ENCODE assay signal across 22 cellular contexts in genomic region chr6:126072172-126072571, GRCh38.
DNase-seq lines count a peak whose midpoint lies in the region; ATAC-seq, FAIRE-seq and TF ChIP-seq lines count a peak whose summit lies in the region.
"Had no signal": no experiment of that assay in that cellular context is flagged by ENCODE, and none has a peak within 500 bp of the region (broad histone marks: within the 10 kb centered on the region; RNA-seq: fewer than 3 reads in every experiment).

No MANE protein-coding gene starts in this region.

- no peak for TF ChIP-seq POLR2A in K562 (conservative IDR thresholded peaks at IDR 0.05)

- DNase-seq in SK-MEL-5 (ENCODE audit: low read depth, low spot score) (peak; percentile 33), K562 (ENCODE audit: extremely low read depth in 1 of 4, low spot score in 3 of 4) (no peak), foreskin melanocyte (peak; percentile 39), retinal pigment epithelial cell (ENCODE audit: low read depth) (peak; percentile 48), NCI-H1436 treated with DMSO at 0.1 percent for 48 hours (lab: John Stamatoyannopoulos, UW) (no peak), NCI-H1417 treated with DMSO at 0.1 percent for 48 hours (lab: John Stamatoyannopoulos, UW) (no peak)
- DNase-seq in stimulated activated CD4-positive, alpha-beta T cell treated with anti-CD3 and anti-CD28 coated beads, Interleukin-2, amount 100 ng/mL, for 48 hours = no peak
- DNase-seq: 8988T; ACHN; AML-193; BE2C; CD4-positive, alpha-beta T cell; CD8-positive, alpha-beta memory T cell; DMS53; DMS79 treated with DMSO at 0.1 percent for 48 hours; GF-D8; H7; HCEC 1CT had no signal

- ATAC-seq in K562 = no peak
- ATAC-seq: A549 had no signal

- H3K79me2 ChIP-seq in K562 (ENCODE audit: control insufficient read depth, insufficient read depth, low read length) = no peaks in the 10 kb centered on the region; the same call in 2 of the 3 replicates

- FAIRE-seq in K562 (lab: Jason Lieb, UNC) = no peak
- FAIRE-seq: A549, GM12891, H1 had no signal

- POLR2A ChIA-PET in K562 (lab: Yijun Ruan, JAX) = interaction anchor here (0.8 kb wide), 1 partner anchor 16 kb away, joined by 3 read pairs; no protein-coding TSS in a partner anchor

- no peak overlapping the region for H2AFZ ChIP-seq in K562 (ENCODE audit: low read depth, low read length)

- no peak for TF ChIP-seq RAD21 in K562 (CRISPR knock-in tag; conservative IDR thresholded peaks at IDR 0.05 in 1 of 2, IDR thresholded peaks at IDR 0.05 in 1 of 2)

- intact Hi-C loops in K562 (cut with micrococcal nuclease) = no loop called here

- H3K4me1 ChIP-seq in K562 (replicated peaks in 1 of 2; ENCODE audit: control insufficient read depth in 2 of 2, insufficient read depth in 2 of 2, low read length in 2 of 2) = peaks cover 0 to 29% of the 10 kb centered on the region in 2 experiments; a peak in 4 of 5 replicates

- CTCF ChIA-PET in K562 (lab: Yijun Ruan, JAX; ENCODE audit: low intra/inter-chr PET ratio) = no interaction called here

- no TSS peak for BruUV-seq in K562 (replicated peaks; lab: Mats Ljungman, UMichigan)

- TF ChIP-seq EP300 in K562 (IDR thresholded peaks at IDR 0.05; ENCODE audit: low read length) = no peak

- H3K27me3 ChIP-seq in K562 (ENCODE audit: control insufficient read depth in 2 of 2, insufficient read depth in 2 of 2, low read length in 2 of 2) = no peaks in the 10 kb centered on the region
- H3K27me3 ChIP-seq: BE2C; BLaER1 treated with 17β-estradiol and CSF1 and Interleukin-3, amounts not matched to agents 10 nM and 100 nM had no signal

- H3K9me3 ChIP-seq in K562 (replicated peaks; ENCODE audit: control insufficient read depth, insufficient read depth, low read depth, low read length) = 0 out of 2 replicates have a peak, but pooled peaks cover 4% of the 10 kb centered on the region
- H3K9me3 ChIP-seq: A549, BE2C had no signal

- in situ Hi-C loops in SK-MEL-5 (cut with HindIII; ENCODE audit: low pct_unique_long_range_greater_than_20kb, low sequenced_read_pairs) = no loop called here
- in situ Hi-C loops in K562 (cut with MboI) = no loop called here

- H3K9ac ChIP-seq in K562 (ENCODE audit: insufficient read depth in 1 of 2, low read depth in 2 of 2, low read length in 2 of 2) = no peak overlapping the region
- H3K9ac ChIP-seq: BLaER1 treated with 17β-estradiol and CSF1 and Interleukin-3, amounts not matched to agents 10 nM and 100 nM had no signal

- peaks cover 6% of the 10 kb centered on the region for H3K36me3 ChIP-seq in K562 (ENCODE audit: control insufficient read depth, insufficient read depth, low read length)
- H3K36me3 ChIP-seq: BE2C; BLaER1 treated with 17β-estradiol and CSF1 and Interleukin-3, amounts not matched to agents 10 nM and 100 nM had no signal

- TF ChIP-seq CTCF in K562 (IDR thresholded peaks at IDR 0.05 in 2 of 3, conservative IDR thresholded peaks at IDR 0.05 in 1 of 3; ENCODE audit: insufficient read depth in 2 of 3, low read depth in 1 of 3, low read length in 3 of 3) (no peak), retinal pigment epithelial cell (conservative IDR thresholded peaks at IDR 0.05; ENCODE audit: low read depth, low read length) (no peak)

- H3K9me1 ChIP-seq in K562 (ENCODE audit: control insufficient read depth, insufficient read depth, low read length) = no peaks in the 10 kb centered on the region

- H3K4me3 ChIP-seq in K562 (no peak overlapping the region), retinal pigment epithelial cell (ENCODE audit: low read length) (no peak overlapping the region)
- H3K4me3 ChIP-seq: A549; BLaER1 treated with 17β-estradiol and CSF1 and Interleukin-3, amounts not matched to agents 10 nM and 100 nM had no signal

- no peak overlapping the region for H3K4me2 ChIP-seq in K562 (ENCODE audit: insufficient read depth, low read length)
- H3K4me2 ChIP-seq: A549; BLaER1 treated with 17β-estradiol and CSF1 and Interleukin-3, amounts not matched to agents 10 nM and 100 nM had no signal

- no peak overlapping the region for H3K27ac ChIP-seq in K562 (ENCODE audit: extremely low read depth, low read depth, low read length)
- H3K27ac ChIP-seq: A549; BLaER1 treated with 17β-estradiol and CSF1 and Interleukin-3, amounts not matched to agents 10 nM and 100 nM had no signal

- H4K20me1 ChIP-seq in K562 (replicated peaks; ENCODE audit: control insufficient read depth, insufficient read depth, low read length) = no peaks in the 10 kb centered on the region
- H4K20me1 ChIP-seq: BLaER1 treated with 17β-estradiol and CSF1 and Interleukin-3, amounts not matched to agents 10 nM and 100 nM had no signal

- WGBS in K562 (ENCODE audit: insufficient coverage, low coverage, missing lambda C conversion rate) = 49% methylated on average over 3 of the region's 3 CpGs

TF ChIP-seq in K562, 482 proteins besides CTCF, POLR2A, EP300 and RAD21:
- TF ChIP-seq MYNN (IDR thresholded peaks at IDR 0.05) (peak; percentile 87), MYNN (CRISPR knock-in tag; IDR thresholded peaks at IDR 0.05) (no peak), SMAD1 (IDR thresholded peaks at IDR 0.05; ENCODE audit: low read depth, low read length, partially characterized antibody) (no peak), ZNF830 (CRISPR knock-in tag; IDR thresholded peaks at IDR 0.05) (no peak), ZNF316 (IDR thresholded peaks at IDR 0.05) (peak; percentile 43), TRIM28 (IDR thresholded peaks at IDR 0.05) (no peak)

Comparison
In these comparisons a context has a peak if more than half of its experiments do, and no peak if none do; other contexts are left out.
1. DNase-seq: peak in SK-MEL-5 (single experiment), foreskin melanocyte (single experiment) and retinal pigment epithelial cell (single experiment); none in K562 (0 of 4), stimulated activated CD4-positive, alpha-beta T cell treated with anti-CD3 and anti-CD28 coated beads, Interleukin-2, amount 100 ng/mL, for 48 hours (0 of 2), NCI-H1436 treated with DMSO at 0.1 percent for 48 hours (single experiment) and NCI-H1417 treated with DMSO at 0.1 percent for 48 hours (single experiment).